8 cellular contexts compared by ENCODE assay signal in genomic region chr1:110780600-110781484, GRCh38.
A peak's percentile ranks its signal among the peaks of the same experiment; 100 is the strongest.
DNase-seq lines count a peak whose midpoint lies in the region; ATAC-seq and TF ChIP-seq lines count a peak whose summit lies in the region.

No MANE protein-coding gene starts in this region.

- H4K20me1 ChIP-seq in GM23248 (ENCODE audit: insufficient read depth): no peaks in the 10 kb centered on the region

- no peaks in the 10 kb centered on the region for H3K4me1 ChIP-seq in GM23248 (ENCODE audit: insufficient read depth)

- H3K36me3 ChIP-seq in GM23248 (ENCODE audit: low read depth): no peaks in the 10 kb centered on the region

- H3K27ac ChIP-seq in GM23248 (no peak overlapping the region), dorsolateral prefrontal cortex (peak overlapping the region in 2 of 59 donors; percentile 7 to 31)

- peaks cover 6% of the 10 kb centered on the region for H3K27me3 Mint-ChIP-seq in activated CD4-positive, alpha-beta T cell treated with anti-CD3 and anti-CD28 coated beads, Interleukin-2, amount 10 ng/mL, durations not matched to agents 7 days and 5 days

- H3K36me3 Mint-ChIP-seq in activated CD4-positive, alpha-beta T cell treated with anti-CD3 and anti-CD28 coated beads, Interleukin-2, amount 10 ng/mL, durations not matched to agents 7 days and 5 days (ENCODE audit: low read depth): peaks cover 14% of the 10 kb centered on the region

- H3K9me3 ChIP-seq in GM23248 (ENCODE audit: low read depth): no peaks in the 10 kb centered on the region

- H3K9me2 ChIP-seq in GM23248 (ENCODE audit: insufficient read depth): no peaks in the 10 kb centered on the region

- TF ChIP-seq CTCF in AG10803 (conservative IDR thresholded peaks at IDR 0.05; ENCODE audit: low read length): peak; percentile 75
- TF ChIP-seq CTCF in dorsolateral prefrontal cortex (IDR thresholded peaks at IDR 0.05 in 54 of 56, conservative IDR thresholded peaks at IDR 0.05 in 2 of 56; ENCODE audit: low read depth in 1 of 56, partially characterized antibody in 56 of 56): peak; percentile 51 to 91 (median 82)
- TF ChIP-seq CTCF in lower leg skin (IDR thresholded peaks at IDR 0.05): no peak

- no peak overlapping the region for H3K9ac ChIP-seq in GM23248

- WGBS in GM23248 (ENCODE audit: low coverage in 1 of 2, low lambda C conversion rate in 2 of 2, missing lambda C conversion rate in 2 of 2), 2 experiments: 17 to 18% methylated on average over 31 of the region's 31 CpGs
- 30 to 33% methylated on average over 31 of the region's 31 CpGs for WGBS in lower leg skin, 2 donors

- H3K4me3 ChIP-seq in AG10803 (ENCODE audit: low read length): no peak overlapping the region
- H3K4me3 ChIP-seq in GM23248: no peak overlapping the region
- H3K4me3 ChIP-seq in dorsolateral prefrontal cortex: peak overlapping the region in 1 of 59 donors; percentile 21
- no peak overlapping the region for H3K4me3 ChIP-seq in lower leg skin (ENCODE audit: low read depth, poor library complexity, severe bottlenecking)

- DNase-seq in AG10803 (ENCODE audit: low read depth): peak; percentile 54
- DNase-seq in GM23248: peak; percentile 78
- peak; percentile 14 for DNase-seq in NCI-H510A (lab: John Stamatoyannopoulos, UW)
- peak; percentile 84 for DNase-seq in activated CD4-positive, alpha-beta T cell treated with anti-CD3 and anti-CD28 coated beads, Interleukin-2, amount 10 ng/mL, durations not matched to agents 7 days and 5 days
- DNase-seq in dorsolateral prefrontal cortex: peak; percentile 35 to 80 (median 67)
- DNase-seq in lower leg skin (ENCODE audit: low spot score in 2 of 2): peak; percentile 61 to 89
- DNase-seq in stimulated activated CD8-positive, alpha-beta memory T cell treated with anti-CD3 and anti-CD28 coated beads, Interleukin-12 subunit alpha, Interleukin-12 subunit beta, amount 100 ng/mL, for 1 hour (ENCODE audit: low read depth): peak; percentile 60

- peaks cover 17% of the 10 kb centered on the region for H3K27me3 ChIP-seq in GM23248 (replicated peaks; ENCODE audit: insufficient read depth)
- peaks cover 0 to 7% (median 0%) of the 10 kb centered on the region in 45 donors for H3K27me3 ChIP-seq in dorsolateral prefrontal cortex

- no peak overlapping the region for H2AFZ ChIP-seq in GM23248

- CTCF ChIA-PET in activated CD4-positive, alpha-beta T cell treated with anti-CD3 and anti-CD28 coated beads, Interleukin-2, amount 10 ng/mL, durations not matched to agents 7 days and 5 days (lab: Charles Lee): interaction anchor here (0.6 to 6.6 kb wide), 20 partner anchors 8 to 272 kb away, joined by 3 to 77 read pairs (median 4); no protein-coding TSS in a partner anchor

- in situ Hi-C loops in GM23248 (cut with MboI): loop anchor here (10.0 kb wide), 1 partner anchor 146 kb away; no protein-coding TSS in a partner anchor

- H3K9me3 Mint-ChIP-seq in activated CD4-positive, alpha-beta T cell treated with anti-CD3 and anti-CD28 coated beads, Interleukin-2, amount 10 ng/mL, durations not matched to agents 7 days and 5 days: peaks cover 2% of the 10 kb centered on the region

- no peaks in the 10 kb centered on the region for H3K79me2 ChIP-seq in GM23248 (ENCODE audit: insufficient read depth)

- no peak for TF ChIP-seq POLR2A in lower leg skin (IDR thresholded peaks at IDR 0.05)

- H3F3A ChIP-seq in GM23248 (ENCODE audit: insufficient read depth): no peaks in the 10 kb centered on the region

- ATAC-seq in HG03097 (IDR thresholded peaks at IDR 0.05; ENCODE audit: low FRiP score, unreplicated experiment): no peak

- H3K27ac Mint-ChIP-seq in activated CD4-positive, alpha-beta T cell treated with anti-CD3 and anti-CD28 coated beads, Interleukin-2, amount 10 ng/mL, durations not matched to agents 7 days and 5 days: no peak overlapping the region

- H3K4me2 ChIP-seq in GM23248 (ENCODE audit: unreplicated experiment): no peak overlapping the region

- POLR2A ChIA-PET in activated CD4-positive, alpha-beta T cell treated with anti-CD3 and anti-CD28 coated beads, Interleukin-2, amount 10 ng/mL, durations not matched to agents 7 days and 5 days (lab: Charles Lee): no interaction called here

- intact Hi-C loops in dorsolateral prefrontal cortex (cut with DNase I) (loop anchor here (2.0 to 5.0 kb wide), 5 partner anchors 149 to 259 kb away; no protein-coding TSS in a partner anchor), lower leg skin (cut with DNase I; ENCODE audit: low total_unique reads) (loop anchor here (5.0 kb wide), 1 partner anchor 164 kb away; no protein-coding TSS in a partner anchor)

- H3K4me3 Mint-ChIP-seq in activated CD4-positive, alpha-beta T cell treated with anti-CD3 and anti-CD28 coated beads, Interleukin-2, amount 10 ng/mL, durations not matched to agents 7 days and 5 days: no peak overlapping the region

- H3K4me1 Mint-ChIP-seq in activated CD4-positive, alpha-beta T cell treated with anti-CD3 and anti-CD28 coated beads, Interleukin-2, amount 10 ng/mL, durations not matched to agents 7 days and 5 days: peaks cover 39% of the 10 kb centered on the region

Comparison
In these comparisons a context has a peak if more than half of its experiments do, and no peak if none do; other contexts are left out.
1. DNase-seq: peak in every context shown above with its lines; median percentile 84 in activated CD4-positive, alpha-beta T cell treated with anti-CD3 and anti-CD28 coated beads, Interleukin-2, amount 10 ng/mL, durations not matched to agents 7 days and 5 days; 78 in GM23248; 75 in lower leg skin; 67 in dorsolateral prefrontal cortex; 60 in stimulated activated CD8-positive, alpha-beta memory T cell treated with anti-CD3 and anti-CD28 coated beads, Interleukin-12 subunit alpha, Interleukin-12 subunit beta, amount 100 ng/mL, for 1 hour; 54 in AG10803; 14 in NCI-H510A.
2. CTCF ChIP-seq: peak in AG10803 (single experiment) and dorsolateral prefrontal cortex (56 of 56); none in lower leg skin (0 of 3).